Comparison of ENCODE assay signal across 1 cellular context in the genomic region with DNA sequence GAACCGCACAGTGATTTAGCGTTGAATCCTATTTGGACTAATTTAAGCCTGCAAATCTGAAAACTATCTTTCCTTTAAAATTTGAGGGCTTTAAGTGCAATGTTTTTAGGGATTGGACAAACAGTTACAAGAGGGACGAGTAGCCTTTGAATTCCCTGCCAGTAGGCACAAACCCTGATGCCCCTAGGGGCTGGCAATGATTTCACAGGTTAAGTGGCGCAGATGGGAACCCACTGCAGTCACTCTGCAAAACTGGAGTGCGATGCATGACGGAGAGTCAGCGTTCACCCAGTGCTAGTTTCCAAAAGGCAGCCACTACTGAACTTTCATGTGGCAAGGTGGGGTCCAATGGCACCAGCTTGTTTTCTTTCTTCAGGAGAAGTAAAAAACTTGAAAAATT.
TF ChIP-seq lines count a peak whose summit lies in the region.

No MANE protein-coding gene starts in this region.

TF ChIP-seq in GM23338, 12 proteins besides CTCF, POLR2A, EP300 and RAD21 (continued from another document):
- TF ChIP-seq, protein P1, sequence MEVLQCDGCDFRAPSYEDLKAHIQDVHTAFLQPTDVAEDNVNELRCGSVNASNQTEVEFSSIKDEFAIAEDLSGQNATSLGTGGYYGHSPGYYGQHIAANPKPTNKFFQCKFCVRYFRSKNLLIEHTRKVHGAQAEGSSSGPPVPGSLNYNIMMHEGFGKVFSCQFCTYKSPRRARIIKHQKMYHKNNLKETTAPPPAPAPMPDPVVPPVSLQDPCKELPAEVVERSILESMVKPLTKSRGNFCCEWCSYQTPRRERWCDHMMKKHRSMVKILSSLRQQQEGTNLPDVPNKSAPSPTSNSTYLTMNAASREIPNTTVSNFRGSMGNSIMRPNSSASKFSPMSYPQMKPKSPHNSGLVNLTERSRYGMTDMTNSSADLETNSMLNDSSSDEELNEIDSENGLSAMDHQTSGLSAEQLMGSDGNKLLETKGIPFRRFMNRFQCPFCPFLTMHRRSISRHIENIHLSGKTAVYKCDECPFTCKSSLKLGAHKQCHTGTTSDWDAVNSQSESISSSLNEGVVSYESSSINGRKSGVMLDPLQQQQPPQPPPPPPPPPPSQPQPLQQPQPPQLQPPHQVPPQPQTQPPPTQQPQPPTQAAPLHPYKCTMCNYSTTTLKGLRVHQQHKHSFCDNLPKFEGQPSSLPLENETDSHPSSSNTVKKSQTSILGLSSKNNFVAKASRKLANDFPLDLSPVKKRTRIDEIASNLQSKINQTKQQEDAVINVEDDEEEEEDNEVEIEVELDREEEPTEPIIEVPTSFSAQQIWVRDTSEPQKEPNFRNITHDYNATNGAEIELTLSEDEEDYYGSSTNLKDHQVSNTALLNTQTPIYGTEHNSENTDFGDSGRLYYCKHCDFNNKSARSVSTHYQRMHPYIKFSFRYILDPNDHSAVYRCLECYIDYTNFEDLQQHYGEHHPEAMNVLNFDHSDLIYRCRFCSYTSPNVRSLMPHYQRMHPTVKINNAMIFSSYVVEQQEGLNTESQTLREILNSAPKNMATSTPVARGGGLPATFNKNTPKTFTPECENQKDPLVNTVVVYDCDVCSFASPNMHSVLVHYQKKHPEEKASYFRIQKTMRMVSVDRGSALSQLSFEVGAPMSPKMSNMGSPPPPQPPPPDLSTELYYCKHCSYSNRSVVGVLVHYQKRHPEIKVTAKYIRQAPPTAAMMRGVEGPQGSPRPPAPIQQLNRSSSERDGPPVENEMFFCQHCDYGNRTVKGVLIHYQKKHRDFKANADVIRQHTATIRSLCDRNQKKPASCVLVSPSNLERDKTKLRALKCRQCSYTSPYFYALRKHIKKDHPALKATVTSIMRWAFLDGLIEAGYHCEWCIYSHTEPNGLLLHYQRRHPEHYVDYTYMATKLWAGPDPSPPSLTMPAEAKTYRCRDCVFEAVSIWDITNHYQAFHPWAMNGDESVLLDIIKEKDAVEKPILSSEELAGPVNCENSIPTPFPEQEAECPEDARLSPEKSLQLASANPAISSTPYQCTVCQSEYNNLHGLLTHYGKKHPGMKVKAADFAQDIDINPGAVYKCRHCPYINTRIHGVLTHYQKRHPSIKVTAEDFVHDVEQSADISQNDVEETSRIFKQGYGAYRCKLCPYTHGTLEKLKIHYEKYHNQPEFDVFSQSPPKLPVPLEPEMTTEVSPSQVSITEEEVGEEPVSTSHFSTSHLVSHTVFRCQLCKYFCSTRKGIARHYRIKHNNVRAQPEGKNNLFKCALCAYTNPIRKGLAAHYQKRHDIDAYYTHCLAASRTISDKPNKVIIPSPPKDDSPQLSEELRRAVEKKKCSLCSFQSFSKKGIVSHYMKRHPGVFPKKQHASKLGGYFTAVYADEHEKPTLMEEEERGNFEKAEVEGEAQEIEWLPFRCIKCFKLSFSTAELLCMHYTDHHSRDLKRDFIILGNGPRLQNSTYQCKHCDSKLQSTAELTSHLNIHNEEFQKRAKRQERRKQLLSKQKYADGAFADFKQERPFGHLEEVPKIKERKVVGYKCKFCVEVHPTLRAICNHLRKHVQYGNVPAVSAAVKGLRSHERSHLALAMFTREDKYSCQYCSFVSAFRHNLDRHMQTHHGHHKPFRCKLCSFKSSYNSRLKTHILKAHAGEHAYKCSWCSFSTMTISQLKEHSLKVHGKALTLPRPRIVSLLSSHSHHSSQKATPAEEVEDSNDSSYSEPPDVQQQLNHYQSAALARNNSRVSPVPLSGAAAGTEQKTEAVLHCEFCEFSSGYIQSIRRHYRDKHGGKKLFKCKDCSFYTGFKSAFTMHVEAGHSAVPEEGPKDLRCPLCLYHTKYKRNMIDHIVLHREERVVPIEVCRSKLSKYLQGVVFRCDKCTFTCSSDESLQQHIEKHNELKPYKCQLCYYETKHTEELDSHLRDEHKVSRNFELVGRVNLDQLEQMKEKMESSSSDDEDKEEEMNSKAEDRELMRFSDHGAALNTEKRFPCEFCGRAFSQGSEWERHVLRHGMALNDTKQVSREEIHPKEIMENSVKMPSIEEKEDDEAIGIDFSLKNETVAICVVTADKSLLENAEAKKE (CRISPR knock-in tag; IDR thresholded peaks at IDR 0.05) = no peak
- TF ChIP-seq POLR2AphosphoS5 (IDR thresholded peaks at IDR 0.05; ENCODE audit: low read depth) (no peak), EZH2phosphoT487 (IDR thresholded peaks at IDR 0.05; ENCODE audit: unreplicated experiment) (no peak), JUNB (IDR thresholded peaks at IDR 0.05; ENCODE audit: unreplicated experiment) (no peak), EZH2 (IDR thresholded peaks at IDR 0.05; ENCODE audit: low read depth, unreplicated experiment) (no peak)
- TF ChIP-seq, protein P2, sequence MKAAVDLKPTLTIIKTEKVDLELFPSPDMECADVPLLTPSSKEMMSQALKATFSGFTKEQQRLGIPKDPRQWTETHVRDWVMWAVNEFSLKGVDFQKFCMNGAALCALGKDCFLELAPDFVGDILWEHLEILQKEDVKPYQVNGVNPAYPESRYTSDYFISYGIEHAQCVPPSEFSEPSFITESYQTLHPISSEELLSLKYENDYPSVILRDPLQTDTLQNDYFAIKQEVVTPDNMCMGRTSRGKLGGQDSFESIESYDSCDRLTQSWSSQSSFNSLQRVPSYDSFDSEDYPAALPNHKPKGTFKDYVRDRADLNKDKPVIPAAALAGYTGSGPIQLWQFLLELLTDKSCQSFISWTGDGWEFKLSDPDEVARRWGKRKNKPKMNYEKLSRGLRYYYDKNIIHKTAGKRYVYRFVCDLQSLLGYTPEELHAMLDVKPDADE (IDR thresholded peaks at IDR 0.05) = no peak
- TF ChIP-seq, protein P3, sequence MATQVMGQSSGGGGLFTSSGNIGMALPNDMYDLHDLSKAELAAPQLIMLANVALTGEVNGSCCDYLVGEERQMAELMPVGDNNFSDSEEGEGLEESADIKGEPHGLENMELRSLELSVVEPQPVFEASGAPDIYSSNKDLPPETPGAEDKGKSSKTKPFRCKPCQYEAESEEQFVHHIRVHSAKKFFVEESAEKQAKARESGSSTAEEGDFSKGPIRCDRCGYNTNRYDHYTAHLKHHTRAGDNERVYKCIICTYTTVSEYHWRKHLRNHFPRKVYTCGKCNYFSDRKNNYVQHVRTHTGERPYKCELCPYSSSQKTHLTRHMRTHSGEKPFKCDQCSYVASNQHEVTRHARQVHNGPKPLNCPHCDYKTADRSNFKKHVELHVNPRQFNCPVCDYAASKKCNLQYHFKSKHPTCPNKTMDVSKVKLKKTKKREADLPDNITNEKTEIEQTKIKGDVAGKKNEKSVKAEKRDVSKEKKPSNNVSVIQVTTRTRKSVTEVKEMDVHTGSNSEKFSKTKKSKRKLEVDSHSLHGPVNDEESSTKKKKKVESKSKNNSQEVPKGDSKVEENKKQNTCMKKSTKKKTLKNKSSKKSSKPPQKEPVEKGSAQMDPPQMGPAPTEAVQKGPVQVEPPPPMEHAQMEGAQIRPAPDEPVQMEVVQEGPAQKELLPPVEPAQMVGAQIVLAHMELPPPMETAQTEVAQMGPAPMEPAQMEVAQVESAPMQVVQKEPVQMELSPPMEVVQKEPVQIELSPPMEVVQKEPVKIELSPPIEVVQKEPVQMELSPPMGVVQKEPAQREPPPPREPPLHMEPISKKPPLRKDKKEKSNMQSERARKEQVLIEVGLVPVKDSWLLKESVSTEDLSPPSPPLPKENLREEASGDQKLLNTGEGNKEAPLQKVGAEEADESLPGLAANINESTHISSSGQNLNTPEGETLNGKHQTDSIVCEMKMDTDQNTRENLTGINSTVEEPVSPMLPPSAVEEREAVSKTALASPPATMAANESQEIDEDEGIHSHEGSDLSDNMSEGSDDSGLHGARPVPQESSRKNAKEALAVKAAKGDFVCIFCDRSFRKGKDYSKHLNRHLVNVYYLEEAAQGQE (IDR thresholded peaks at IDR 0.05; ENCODE audit: unreplicated experiment) = no peak
